In the genomic region with DNA sequence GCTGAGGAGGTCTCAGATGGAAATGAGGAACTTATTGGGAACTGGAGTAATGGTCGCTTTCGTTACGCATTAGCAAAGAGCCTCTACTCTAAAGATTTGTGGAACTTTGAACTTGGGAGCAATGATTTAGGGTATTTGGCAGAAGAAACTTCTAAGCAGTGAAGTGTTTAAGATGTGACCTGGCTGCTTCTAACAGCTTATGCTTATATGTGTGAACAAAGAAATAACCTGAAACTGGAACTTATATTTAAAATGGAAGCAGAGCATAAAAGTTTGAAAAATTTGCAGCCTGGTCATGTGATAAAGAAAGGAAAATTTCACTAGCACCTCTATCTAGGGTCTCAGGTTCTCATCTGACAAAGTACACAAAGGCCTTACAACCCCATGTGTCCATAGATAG, we compare ENCODE assay signal across 1 cellular context.
A peak's percentile ranks its signal among the peaks of the same experiment; 100 is the strongest.
TF ChIP-seq lines count a peak whose summit lies in the region.

No MANE protein-coding gene starts in this region.

TF ChIP-seq in HepG2, 621 proteins besides CTCF, POLR2A, EP300 and RAD21:
- no peak for TF ChIP-seq SRSF1 (optimal IDR thresholded peaks at IDR 0.05; ENCODE audit: low read depth, low read length)
- TF ChIP-seq ZNF841 (CRISPR knock-in tag; IDR thresholded peaks at IDR 0.05; ENCODE audit: borderline replicate concordance): peak; percentile 98
- TF ChIP-seq, protein P1, sequence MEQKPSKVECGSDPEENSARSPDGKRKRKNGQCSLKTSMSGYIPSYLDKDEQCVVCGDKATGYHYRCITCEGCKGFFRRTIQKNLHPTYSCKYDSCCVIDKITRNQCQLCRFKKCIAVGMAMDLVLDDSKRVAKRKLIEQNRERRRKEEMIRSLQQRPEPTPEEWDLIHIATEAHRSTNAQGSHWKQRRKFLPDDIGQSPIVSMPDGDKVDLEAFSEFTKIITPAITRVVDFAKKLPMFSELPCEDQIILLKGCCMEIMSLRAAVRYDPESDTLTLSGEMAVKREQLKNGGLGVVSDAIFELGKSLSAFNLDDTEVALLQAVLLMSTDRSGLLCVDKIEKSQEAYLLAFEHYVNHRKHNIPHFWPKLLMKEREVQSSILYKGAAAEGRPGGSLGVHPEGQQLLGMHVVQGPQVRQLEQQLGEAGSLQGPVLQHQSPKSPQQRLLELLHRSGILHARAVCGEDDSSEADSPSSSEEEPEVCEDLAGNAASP (CRISPR knock-in tag; IDR thresholded peaks at IDR 0.05; ENCODE audit: borderline replicate concordance): no peak
- TF ChIP-seq ZNF7 (CRISPR knock-in tag; IDR thresholded peaks at IDR 0.05): no peak
